In genomic region chr12:989751-990278, GRCh38 we compare ENCODE assay signal across 8 cellular contexts. TPM values are rescaled to one million over a fixed set of nuclear protein-coding genes. Genes with fewer than 3 reads are reported as not detected.
A peak's percentile ranks its signal among the peaks of the same experiment; 100 is the strongest.
DNase-seq lines count a peak whose midpoint lies in the region; ATAC-seq and TF ChIP-seq lines count a peak whose summit lies in the region.

No MANE protein-coding gene starts in this region.

- H3K9me3 ChIP-seq in adipocyte (ENCODE audit: control insufficient read depth, low read length) (no peaks in the 10 kb centered on the region), heart right ventricle (no peaks in the 10 kb centered on the region)

- CTCF ChIA-PET in activated naive CD4-positive, alpha-beta T cell treated with anti-CD3 and anti-CD28 coated beads, Interleukin-2, amount 10 ng/mL, durations not matched to agents 7 days and 5 days (lab: Charles Lee), result interaction anchor here (0.5 to 1.3 kb wide), 3 partner anchors 10 to 539 kb away, joined by 3 to 7 read pairs (median 4); partner anchors contain the start of gene RAD52

- peaks cover 37% of the 10 kb centered on the region for H3K4me1 Mint-ChIP-seq in activated naive CD4-positive, alpha-beta T cell treated with anti-CD3 and anti-CD28 coated beads, Interleukin-2, amount 10 ng/mL, durations not matched to agents 7 days and 5 days

- peak overlapping the region; percentile 99 for H3K9ac ChIP-seq in adipocyte (ENCODE audit: low read length)
- H3K9ac ChIP-seq in rectal smooth muscle tissue (ENCODE audit: low read length), result peak overlapping the region; percentile 92

- WGBS in heart right ventricle, 2 donors, result 4 to 5% methylated on average over 9 of the region's 9 CpGs

- DNase-seq in activated naive CD4-positive, alpha-beta T cell treated with anti-CD3 and anti-CD28 coated beads, Interleukin-2, amount 10 ng/mL, durations not matched to agents 7 days and 5 days, result no peak
- no peak for DNase-seq in activated naive CD4-positive, alpha-beta T cell treated with anti-CD3 and anti-CD28 coated beads, Interleukin-2, amount 50 U/mL, for 16 hours
- DNase-seq in NCI-H226 (peak; percentile 71), adipocyte (ENCODE audit: low read depth) (peak; percentile 70), heart right ventricle (peak in 1 of 2 donors; percentile 13), NCI-H2196 (lab: John Stamatoyannopoulos, UW; ENCODE audit: unreplicated experiment) (no peak)

- peak overlapping the region; percentile 85 for H3K27ac Mint-ChIP-seq in activated naive CD4-positive, alpha-beta T cell treated with anti-CD3 and anti-CD28 coated beads, Interleukin-2, amount 10 ng/mL, durations not matched to agents 7 days and 5 days

- ATAC-seq in heart right ventricle, result peak in 6 of 8 donors; percentile 15 to 53 (median 38)
- no peak for ATAC-seq in GM18498 (IDR thresholded peaks at IDR 0.05; ENCODE audit: unreplicated experiment)

- H3K36me3 ChIP-seq in adipocyte (ENCODE audit: control insufficient read depth, insufficient read depth, low read length, severe bottlenecking), result no peaks in the 10 kb centered on the region
- H3K36me3 ChIP-seq in heart right ventricle, result peaks cover 0 to 5% (median 0%) of the 10 kb centered on the region in 9 donors
- H3K36me3 ChIP-seq in rectal smooth muscle tissue (ENCODE audit: control insufficient read depth, insufficient read depth, low read length), result no peaks in the 10 kb centered on the region

- H3K4me1 ChIP-seq in adipocyte (ENCODE audit: control insufficient read depth, insufficient read depth, low read length) (peaks cover 43% of the 10 kb centered on the region), heart right ventricle (peaks cover 0 to 47% (median 29%) of the 10 kb centered on the region in 9 donors), rectal smooth muscle tissue (ENCODE audit: control insufficient read depth, insufficient read depth, low read length) (peaks cover 16% of the 10 kb centered on the region)

- intact Hi-C loops in heart right ventricle (cut with DNase I), result loop anchor here in 9 of 10 donors (1.0 to 10.0 kb wide), 9 partner anchors 38 to 902 kb away; partner anchors contain the start of gene RAD52 (in 3 of the 9)

- H3K4me3 ChIP-seq in adipocyte (ENCODE audit: low read length) (peak overlapping the region; percentile 94), heart right ventricle (peak overlapping the region; percentile 80 to 96 (median 90)), rectal smooth muscle tissue (ENCODE audit: low read length) (peak overlapping the region; percentile 92)

- no peaks in the 10 kb centered on the region for H3K27me3 ChIP-seq in adipocyte (replicated peaks; ENCODE audit: control insufficient read depth, insufficient read depth, low read length)
- no peaks in the 10 kb centered on the region for H3K27me3 ChIP-seq in heart right ventricle
- no peaks in the 10 kb centered on the region for H3K27me3 ChIP-seq in rectal smooth muscle tissue (ENCODE audit: control insufficient read depth, insufficient read depth, low read length)

- TF ChIP-seq CTCF in heart right ventricle (IDR thresholded peaks at IDR 0.05), result no peak

- no peaks in the 10 kb centered on the region for H3K27me3 Mint-ChIP-seq in activated naive CD4-positive, alpha-beta T cell treated with anti-CD3 and anti-CD28 coated beads, Interleukin-2, amount 10 ng/mL, durations not matched to agents 7 days and 5 days

- no peaks in the 10 kb centered on the region for H3K36me3 Mint-ChIP-seq in activated naive CD4-positive, alpha-beta T cell treated with anti-CD3 and anti-CD28 coated beads, Interleukin-2, amount 10 ng/mL, durations not matched to agents 7 days and 5 days

- H3K4me3 Mint-ChIP-seq in activated naive CD4-positive, alpha-beta T cell treated with anti-CD3 and anti-CD28 coated beads, Interleukin-2, amount 10 ng/mL, durations not matched to agents 7 days and 5 days, result peak overlapping the region; percentile 76

- no peaks in the 10 kb centered on the region for H3K9me3 Mint-ChIP-seq in activated naive CD4-positive, alpha-beta T cell treated with anti-CD3 and anti-CD28 coated beads, Interleukin-2, amount 10 ng/mL, durations not matched to agents 7 days and 5 days

- peak overlapping the region; percentile 94 to 100 (median 98) for H3K27ac ChIP-seq in heart right ventricle
- peak overlapping the region; percentile 99 for H3K27ac ChIP-seq in rectal smooth muscle tissue (ENCODE audit: low read depth, low read length)

RNA-seq across cellular contexts. Expression of gene ERC1, which starts 1.2 kb away (rescaled TPM):
- total RNA-seq in heart right ventricle, result 10 to 100 TPM; 37.7 to 67.5 (median 49.5) TPM
- polyA plus RNA-seq in heart right ventricle, result 10 to 100 TPM in 1 of 2 donors, 1 to 10 TPM in 1; 6.5 to 23.0 TPM

RNA-seq across cellular contexts. Expression of gene RAD52, which starts 40.3 kb away (rescaled TPM):
- 1 to 10 TPM; 4.8 to 9.6 (median 6.1) TPM for total RNA-seq in heart right ventricle
- polyA plus RNA-seq in heart right ventricle, result 10 to 100 TPM in 1 of 2 donors, 1 to 10 TPM in 1; 4.1 to 14.8 TPM

Comparison
In these comparisons a context has a peak if more than half of its experiments do, and no peak if none do; other contexts are left out.
1. DNase-seq: peak in NCI-H226 (single experiment) and adipocyte (single experiment); none in activated naive CD4-positive, alpha-beta T cell treated with anti-CD3 and anti-CD28 coated beads, Interleukin-2, amount 10 ng/mL, durations not matched to agents 7 days and 5 days (single experiment), activated naive CD4-positive, alpha-beta T cell treated with anti-CD3 and anti-CD28 coated beads, Interleukin-2, amount 50 U/mL, for 16 hours (single experiment) and NCI-H2196 (single experiment).
2. Peak in every context shown above with its lines, with median percentiles within 50 percentile points of each other: H3K4me3 ChIP-seq.